In the genomic region with DNA sequence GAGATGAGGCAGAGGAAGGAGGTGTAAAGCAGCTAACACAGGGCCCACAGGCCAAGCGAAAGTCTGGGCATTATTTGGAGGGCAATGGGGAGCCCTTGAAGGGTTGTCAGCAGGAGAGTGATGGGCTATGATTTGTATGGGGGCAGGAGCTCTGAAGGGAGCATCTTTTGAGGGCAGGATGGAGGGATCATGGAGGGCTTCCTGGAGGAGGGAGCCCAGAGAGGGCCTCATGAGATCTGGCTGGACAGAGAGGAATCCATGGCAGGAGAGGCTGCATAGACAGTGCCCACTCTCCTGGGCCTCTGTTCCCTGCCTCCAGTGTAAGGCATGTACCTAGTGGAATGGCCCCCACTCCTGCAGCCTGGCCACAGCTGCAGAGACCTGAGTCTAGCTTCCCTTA, we compare ENCODE assay signal across 25 cellular contexts.
"Had no signal": no experiment of that assay in that cellular context is flagged by ENCODE, and none has a peak within 500 bp of the region (broad histone marks: within the 10 kb centered on the region; RNA-seq: fewer than 3 reads in every experiment).

No MANE protein-coding gene starts in this region.

- H3K27me3 Mint-ChIP-seq: activated B cell treated with CpG ODN at 0.5 μM for 24 hours; activated CD4-positive, alpha-beta T cell treated with anti-CD3 and anti-CD28 coated beads for 36 hours; activated naive CD4-positive, alpha-beta T cell treated with anti-CD3 and anti-CD28 coated beads, Interleukin-2, amount 10 ng/mL, durations not matched to agents 7 days and 5 days; dendritic cell treated with granulocyte-macrophage colony-stimulating factor and Interleukin-4, amounts not matched to agents 40 ng/mL and 50 ng/mL, for 4 days; stimulated activated memory B cell treated with anti-CD40 and anti-IgM and Interleukin-4, amounts not matched to agents 10 μg/mL and 1 μg/mL and 100 μg/mL, for 72 hours had no signal

- H3K4me3 ChIP-seq: pancreas, testis, vagina had no signal

- ATAC-seq: activated CD4-positive, alpha-beta T cell treated with anti-CD3 and anti-CD28 coated beads for 36 hours; left ventricle myocardium superior; pancreas; right cardiac atrium; stimulated activated memory B cell treated with anti-CD40 and anti-IgM and Interleukin-4, amounts not matched to agents 10 μg/mL and 1 μg/mL and 100 μg/mL, for 72 hours had no signal

- H3K9me3 Mint-ChIP-seq: activated B cell treated with CpG ODN at 0.5 μM for 24 hours; activated naive CD4-positive, alpha-beta T cell treated with anti-CD3 and anti-CD28 coated beads, Interleukin-2, amount 10 ng/mL, durations not matched to agents 7 days and 5 days; dendritic cell treated with granulocyte-macrophage colony-stimulating factor and Interleukin-4, amounts not matched to agents 40 ng/mL and 50 ng/mL, for 4 days; nephron; stimulated activated memory B cell treated with anti-CD40 and anti-IgM and Interleukin-4, amounts not matched to agents 10 μg/mL and 1 μg/mL and 100 μg/mL, for 72 hours; T-helper 1 cell treated with Interleukin-12 subunit alpha and Interleukin-12 subunit beta and Interleukin-4 antibody, amounts not matched to agents 30 μg/mL and 1 μg/mL, for 36 hours had no signal

- H3K36me3 Mint-ChIP-seq: activated naive CD4-positive, alpha-beta T cell treated with anti-CD3 and anti-CD28 coated beads, Interleukin-2, amount 10 ng/mL, durations not matched to agents 7 days and 5 days had no signal

- H3K27me3 ChIP-seq: pancreas, testis, vagina had no signal

- H3K9me3 ChIP-seq: pancreas, testis, vagina had no signal

- DNase-seq: activated B cell treated with CpG ODN at 0.5 μM for 24 hours; activated CD4-positive, alpha-beta T cell treated with anti-CD3 and anti-CD28 coated beads for 36 hours; activated CD4-positive, alpha-beta T cell treated with anti-CD3 and anti-CD28 coated beads, Interleukin-2, amount 50 U/mL, for 4 hours; activated CD8-positive, alpha-beta memory T cell treated with anti-CD3 and anti-CD28 coated beads, Interleukin-2, amount 50 U/mL, for 48 hours; activated effector memory CD4-positive, alpha-beta T cell treated with anti-CD3 and anti-CD28 coated beads, Interleukin-2, amount 50 U/mL, for 16 hours; activated naive CD4-positive, alpha-beta T cell treated with anti-CD3 and anti-CD28 coated beads, Interleukin-2, amount 10 ng/mL, durations not matched to agents 7 days and 5 days; activated T-cell treated with anti-CD3 and anti-CD28 coated beads, Interleukin-2, amount 50 U/mL, for 48 hours; amygdala; effector CD4-positive, alpha-beta T cell; foreskin melanocyte; hypothalamus; left ventricle myocardium superior; mammary epithelial cell; midbrain; stimulated activated CD4-positive, alpha-beta T cell treated with anti-CD3 and anti-CD28 coated beads, Interleukin-1b, Interleukin-23, amount 100 ng/mL, for 48 hours; T1000; testis; trophoblast cell had no signal

- H3K4me1 Mint-ChIP-seq: activated B cell treated with CpG ODN at 0.5 μM for 24 hours; activated CD4-positive, alpha-beta T cell treated with anti-CD3 and anti-CD28 coated beads for 36 hours; activated naive CD4-positive, alpha-beta T cell treated with anti-CD3 and anti-CD28 coated beads, Interleukin-2, amount 10 ng/mL, durations not matched to agents 7 days and 5 days had no signal

- H3K4me1 ChIP-seq: pancreas had no signal

- H3K27ac Mint-ChIP-seq: activated B cell treated with CpG ODN at 0.5 μM for 24 hours; activated CD4-positive, alpha-beta T cell treated with anti-CD3 and anti-CD28 coated beads for 36 hours; activated naive CD4-positive, alpha-beta T cell treated with anti-CD3 and anti-CD28 coated beads, Interleukin-2, amount 10 ng/mL, durations not matched to agents 7 days and 5 days; dendritic cell treated with granulocyte-macrophage colony-stimulating factor and Interleukin-4, amounts not matched to agents 40 ng/mL and 50 ng/mL, for 4 days; nephron; stimulated activated memory B cell treated with anti-CD40 and anti-IgM and Interleukin-4, amounts not matched to agents 10 μg/mL and 1 μg/mL and 100 μg/mL, for 72 hours; T-helper 1 cell treated with Interleukin-12 subunit alpha and Interleukin-12 subunit beta and Interleukin-4 antibody, amounts not matched to agents 30 μg/mL and 1 μg/mL, for 36 hours had no signal

- H3K27ac ChIP-seq: pancreas, testis, vagina had no signal

- H3K4me3 Mint-ChIP-seq: activated B cell treated with CpG ODN at 0.5 μM for 24 hours; activated CD4-positive, alpha-beta T cell treated with anti-CD3 and anti-CD28 coated beads for 36 hours; activated naive CD4-positive, alpha-beta T cell treated with anti-CD3 and anti-CD28 coated beads, Interleukin-2, amount 10 ng/mL, durations not matched to agents 7 days and 5 days; dendritic cell treated with granulocyte-macrophage colony-stimulating factor and Interleukin-4, amounts not matched to agents 40 ng/mL and 50 ng/mL, for 4 days; nephron; stimulated activated memory B cell treated with anti-CD40 and anti-IgM and Interleukin-4, amounts not matched to agents 10 μg/mL and 1 μg/mL and 100 μg/mL, for 72 hours; T-helper 1 cell treated with Interleukin-12 subunit alpha and Interleukin-12 subunit beta and Interleukin-4 antibody, amounts not matched to agents 30 μg/mL and 1 μg/mL, for 36 hours had no signal
